In the genomic region with DNA sequence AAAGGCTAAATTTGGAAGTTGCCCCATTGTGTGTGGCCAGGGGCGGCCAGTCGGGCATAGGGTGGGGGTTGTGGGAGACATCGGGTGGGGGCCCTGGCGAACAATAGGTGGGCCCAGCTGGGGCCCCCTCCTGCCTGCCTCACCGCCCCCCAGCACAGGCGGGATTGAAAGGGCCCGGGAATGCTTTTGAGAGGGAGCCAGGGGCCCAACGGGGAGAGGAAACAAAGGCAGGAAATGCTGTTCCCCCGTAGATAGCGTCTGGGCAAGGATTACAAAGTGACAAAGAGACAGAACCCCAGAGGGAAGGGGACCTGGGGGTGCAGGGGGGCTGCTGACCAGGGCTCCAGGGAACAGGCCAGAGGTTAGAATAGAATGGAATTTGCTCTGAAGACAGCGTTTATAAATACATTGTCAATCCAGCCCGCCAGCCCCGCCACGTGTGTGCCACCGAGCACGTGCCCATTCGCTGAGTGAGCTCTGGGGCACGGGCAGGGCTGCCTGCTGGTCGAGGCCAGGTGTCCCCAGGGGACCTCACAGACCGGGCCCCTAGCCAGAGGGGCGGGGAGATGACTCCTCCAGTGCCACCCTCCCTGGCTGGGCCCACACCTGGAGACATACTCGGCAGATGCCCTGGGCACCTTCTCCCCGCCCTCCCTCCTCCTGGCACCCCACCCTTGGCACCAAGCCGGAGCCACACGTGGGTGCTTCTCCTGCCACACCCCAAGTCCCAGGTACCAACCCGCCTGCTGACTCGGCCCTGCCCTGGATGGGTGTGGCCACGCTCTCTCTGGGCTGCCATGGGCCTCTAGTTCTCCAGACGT, we compare ENCODE assay signal across 10 cellular contexts. TPM values are rescaled to one million over a fixed set of nuclear protein-coding genes. Genes with fewer than 3 reads are reported as not detected.
DNase-seq lines count a peak whose midpoint lies in the region; ATAC-seq lines count a peak whose summit lies in the region.
"Had no signal": no experiment of that assay in that cellular context is flagged by ENCODE, and none has a peak within 500 bp of the region (broad histone marks: within the 10 kb centered on the region; RNA-seq: fewer than 3 reads in every experiment).

No MANE protein-coding gene starts in this region.

- peaks cover 4% of the 10 kb centered on the region for H3K36me3 Mint-ChIP-seq in CD4-positive, CD25-positive, alpha-beta regulatory T cell
- no peaks in the 10 kb centered on the region for H3K36me3 Mint-ChIP-seq in naive B cell

- H3K27me3 Mint-ChIP-seq in CD4-positive, CD25-positive, alpha-beta regulatory T cell, result peaks cover 80% of the 10 kb centered on the region
- H3K27me3 Mint-ChIP-seq in naive B cell, result peaks cover 78 to 100% (median 97%) of the 10 kb centered on the region in 3 donors

- peak overlapping the region in 1 of 4 donors; percentile 24 for H3K4me3 Mint-ChIP-seq in CD4-positive, CD25-positive, alpha-beta regulatory T cell
- peak overlapping the region in 6 of 8 donors; percentile 32 to 80 (median 64) for H3K4me3 Mint-ChIP-seq in naive B cell

- H3K27me3 ChIP-seq in CD4-positive, CD25-positive, alpha-beta regulatory T cell (ENCODE audit: control insufficient read depth, insufficient read depth, low read length), result peaks cover 4% of the 10 kb centered on the region

- peak overlapping the region; percentile 33 for H3K27ac ChIP-seq in CD4-positive, CD25-positive, alpha-beta regulatory T cell (ENCODE audit: insufficient read depth, low read length, poor library complexity, severe bottlenecking)

- no peak for DNase-seq in CD4-positive, CD25-positive, alpha-beta regulatory T cell
- DNase-seq in NCI-H345 treated with DMSO at 0.1 percent for 48 hours (lab: John Stamatoyannopoulos, UW; ENCODE audit: unreplicated experiment) (peak; percentile 20), naive B cell (no peak), cerebellar cortex (ENCODE audit: low spot score) (no peak)
- DNase-seq: KBM-7, nucleus accumbens had no signal

- no peaks in the 10 kb centered on the region for H3K9me3 ChIP-seq in CD4-positive, CD25-positive, alpha-beta regulatory T cell (ENCODE audit: control insufficient read depth in 2 of 2, low read length in 2 of 2)

- H3K9me3 Mint-ChIP-seq in CD4-positive, CD25-positive, alpha-beta regulatory T cell, result no peaks in the 10 kb centered on the region
- no peaks in the 10 kb centered on the region for H3K9me3 Mint-ChIP-seq in naive B cell

- H3K4me3 ChIP-seq in CD4-positive, CD25-positive, alpha-beta regulatory T cell (ENCODE audit: low read depth, low read length), result no peak overlapping the region

- H3K27ac Mint-ChIP-seq in CD4-positive, CD25-positive, alpha-beta regulatory T cell, result peak overlapping the region in 1 of 3 donors; percentile 80
- no peak overlapping the region for H3K27ac Mint-ChIP-seq in naive B cell

- H3K36me3 ChIP-seq in CD4-positive, CD25-positive, alpha-beta regulatory T cell (ENCODE audit: control insufficient read depth, insufficient read depth, low read length), result no peaks in the 10 kb centered on the region

- no peak for ATAC-seq in CD4-positive, CD25-positive, alpha-beta regulatory T cell (ENCODE audit: low read depth in 2 of 2)
- peak; percentile 85 for ATAC-seq in esophagus mucosa
- peak in 1 of 2 donors; percentile 27 for ATAC-seq in naive B cell (ENCODE audit: low read depth in 2 of 2)
- ATAC-seq in GM21447 (IDR thresholded peaks at IDR 0.05; ENCODE audit: unreplicated experiment), result no peak
- no peak for ATAC-seq in GM21390 (IDR thresholded peaks at IDR 0.05; ENCODE audit: unreplicated experiment)
- ATAC-seq in HG03025 (IDR thresholded peaks at IDR 0.05; ENCODE audit: low FRiP score, unreplicated experiment), result no peak

- peaks cover 0 to 55% (median 20%) of the 10 kb centered on the region in 4 donors for H3K4me1 Mint-ChIP-seq in CD4-positive, CD25-positive, alpha-beta regulatory T cell
- H3K4me1 Mint-ChIP-seq in naive B cell, result peaks cover 37 to 42% (median 41%) of the 10 kb centered on the region in 3 donors

- H3K4me1 ChIP-seq in CD4-positive, CD25-positive, alpha-beta regulatory T cell (ENCODE audit: control insufficient read depth, insufficient read depth, low read length, poor library complexity, severe bottlenecking), result peaks cover 39% of the 10 kb centered on the region

RNA-seq across cellular contexts. Expression of gene PDGFB, which starts 9.7 kb away (rescaled TPM):
- total RNA-seq in CD4-positive, CD25-positive, alpha-beta regulatory T cell, result 1.7 TPM
- 1 to 10 TPM in 3 of 4 donors, under 1 TPM in 1; 0.63 to 6.3 (median 4.7) TPM for polyA plus RNA-seq in CD4-positive, CD25-positive, alpha-beta regulatory T cell
- total RNA-seq in esophagus mucosa, result 0.96 TPM
- not detected for polyA plus RNA-seq in naive B cell (ENCODE audit: low read depth in 6 of 6)
